ENCODE assay signal across 1 cellular context in the genomic region with DNA sequence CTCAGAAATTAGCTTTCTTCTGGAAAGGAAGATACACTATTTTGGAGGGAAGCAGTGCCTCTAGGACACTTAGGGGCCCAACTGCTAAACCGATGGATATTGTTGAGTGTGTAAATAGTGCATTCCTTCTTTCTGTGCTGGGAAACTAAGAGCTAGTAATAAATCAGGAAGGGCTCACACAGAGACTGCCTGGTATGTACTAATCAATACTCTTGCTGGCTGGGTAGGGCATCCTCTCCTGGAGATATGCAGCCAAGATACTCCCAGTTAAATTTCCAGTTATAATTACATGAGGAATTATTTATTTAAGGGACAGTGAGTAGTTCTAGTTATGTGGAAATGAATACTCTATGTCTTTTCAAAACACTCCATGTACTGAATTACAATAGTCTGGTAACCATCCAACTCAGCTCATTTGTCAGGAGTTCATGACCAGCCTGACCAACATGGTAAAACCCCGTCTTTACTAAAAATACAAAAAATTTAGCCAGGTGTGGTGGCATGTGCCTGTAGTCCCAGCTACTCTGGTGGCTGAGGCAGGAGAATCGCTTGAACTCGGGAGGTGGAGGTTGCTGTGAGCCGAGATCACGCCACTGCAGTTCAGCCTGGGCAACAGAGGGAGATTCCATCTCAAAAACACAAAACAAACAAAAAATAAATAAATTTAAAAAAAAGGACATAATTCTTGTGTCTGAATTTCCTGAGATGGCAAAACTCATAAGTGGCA.
TF ChIP-seq lines count a peak whose summit lies in the region.

No MANE protein-coding gene starts in this region.

TF ChIP-seq in HepG2, 621 proteins besides CTCF, POLR2A, EP300 and RAD21 (continued from another document):
- TF ChIP-seq, protein P1, sequence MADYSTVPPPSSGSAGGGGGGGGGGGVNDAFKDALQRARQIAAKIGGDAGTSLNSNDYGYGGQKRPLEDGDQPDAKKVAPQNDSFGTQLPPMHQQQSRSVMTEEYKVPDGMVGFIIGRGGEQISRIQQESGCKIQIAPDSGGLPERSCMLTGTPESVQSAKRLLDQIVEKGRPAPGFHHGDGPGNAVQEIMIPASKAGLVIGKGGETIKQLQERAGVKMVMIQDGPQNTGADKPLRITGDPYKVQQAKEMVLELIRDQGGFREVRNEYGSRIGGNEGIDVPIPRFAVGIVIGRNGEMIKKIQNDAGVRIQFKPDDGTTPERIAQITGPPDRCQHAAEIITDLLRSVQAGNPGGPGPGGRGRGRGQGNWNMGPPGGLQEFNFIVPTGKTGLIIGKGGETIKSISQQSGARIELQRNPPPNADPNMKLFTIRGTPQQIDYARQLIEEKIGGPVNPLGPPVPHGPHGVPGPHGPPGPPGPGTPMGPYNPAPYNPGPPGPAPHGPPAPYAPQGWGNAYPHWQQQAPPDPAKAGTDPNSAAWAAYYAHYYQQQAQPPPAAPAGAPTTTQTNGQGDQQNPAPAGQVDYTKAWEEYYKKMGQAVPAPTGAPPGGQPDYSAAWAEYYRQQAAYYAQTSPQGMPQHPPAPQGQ (CRISPR knock-in tag; IDR thresholded peaks at IDR 0.05; ENCODE audit: borderline replicate concordance), result no peak
- no peak for TF ChIP-seq ZNF678 (CRISPR knock-in tag; IDR thresholded peaks at IDR 0.05)
- TF ChIP-seq, protein P2, sequence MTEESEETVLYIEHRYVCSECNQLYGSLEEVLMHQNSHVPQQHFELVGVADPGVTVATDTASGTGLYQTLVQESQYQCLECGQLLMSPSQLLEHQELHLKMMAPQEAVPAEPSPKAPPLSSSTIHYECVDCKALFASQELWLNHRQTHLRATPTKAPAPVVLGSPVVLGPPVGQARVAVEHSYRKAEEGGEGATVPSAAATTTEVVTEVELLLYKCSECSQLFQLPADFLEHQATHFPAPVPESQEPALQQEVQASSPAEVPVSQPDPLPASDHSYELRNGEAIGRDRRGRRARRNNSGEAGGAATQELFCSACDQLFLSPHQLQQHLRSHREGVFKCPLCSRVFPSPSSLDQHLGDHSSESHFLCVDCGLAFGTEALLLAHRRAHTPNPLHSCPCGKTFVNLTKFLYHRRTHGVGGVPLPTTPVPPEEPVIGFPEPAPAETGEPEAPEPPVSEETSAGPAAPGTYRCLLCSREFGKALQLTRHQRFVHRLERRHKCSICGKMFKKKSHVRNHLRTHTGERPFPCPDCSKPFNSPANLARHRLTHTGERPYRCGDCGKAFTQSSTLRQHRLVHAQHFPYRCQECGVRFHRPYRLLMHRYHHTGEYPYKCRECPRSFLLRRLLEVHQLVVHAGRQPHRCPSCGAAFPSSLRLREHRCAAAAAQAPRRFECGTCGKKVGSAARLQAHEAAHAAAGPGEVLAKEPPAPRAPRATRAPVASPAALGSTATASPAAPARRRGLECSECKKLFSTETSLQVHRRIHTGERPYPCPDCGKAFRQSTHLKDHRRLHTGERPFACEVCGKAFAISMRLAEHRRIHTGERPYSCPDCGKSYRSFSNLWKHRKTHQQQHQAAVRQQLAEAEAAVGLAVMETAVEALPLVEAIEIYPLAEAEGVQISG (CRISPR knock-in tag; IDR thresholded peaks at IDR 0.05), result no peak
